ENCODE assay signal across 14 cellular contexts in the genomic region with DNA sequence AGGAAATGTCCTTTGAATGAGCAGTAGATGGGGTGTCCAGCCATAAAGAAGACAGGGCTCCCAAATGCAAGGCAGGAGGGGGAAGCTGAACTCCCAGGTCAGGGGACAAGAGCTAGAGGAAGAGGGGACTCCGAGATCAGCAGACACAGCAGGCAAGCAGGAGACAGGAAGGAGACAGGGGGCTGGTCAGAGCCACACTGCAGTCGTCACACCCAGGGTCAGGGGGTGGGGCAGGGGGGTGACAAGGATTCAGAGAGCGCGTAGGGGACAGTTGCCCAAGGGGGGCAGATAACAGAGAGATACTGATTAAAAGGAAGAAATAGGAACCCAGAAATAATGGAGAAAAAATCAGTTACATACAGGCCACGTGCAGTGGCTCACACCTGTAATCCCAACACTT. TPM values are rescaled to one million over a fixed set of nuclear protein-coding genes. Genes with fewer than 3 reads are reported as not detected.
DNase-seq lines count a peak whose midpoint lies in the region; ATAC-seq and TF ChIP-seq lines count a peak whose summit lies in the region.
"Had no signal": no experiment of that assay in that cellular context is flagged by ENCODE, and none has a peak within 500 bp of the region (broad histone marks: within the 10 kb centered on the region; RNA-seq: fewer than 3 reads in every experiment).

No MANE protein-coding gene starts in this region.

- H3K4me1 Mint-ChIP-seq in WTC11 (peaks cover 19% of the 10 kb centered on the region), endothelial cell (ENCODE audit: unreplicated experiment) (peaks cover 27% of the 10 kb centered on the region), osteocyte (ENCODE audit: unreplicated experiment) (peaks cover 23% of the 10 kb centered on the region)

- ATAC-seq in WTC11 (no peak), HG03565 (IDR thresholded peaks at IDR 0.05; ENCODE audit: unreplicated experiment) (no peak), GM18873 (IDR thresholded peaks at IDR 0.05; ENCODE audit: low FRiP score, unreplicated experiment) (no peak)
- ATAC-seq: CD8-positive, alpha-beta T cell had no signal

- POLR2A ChIA-PET in RWPE1 (lab: Yijun Ruan, JAX; ENCODE audit: low non-redundant PET) = no interaction called here
- POLR2A ChIA-PET in WTC11 (lab: Charles Lee) = interaction anchor here (0.7 kb wide), 1 partner anchor 14 kb away, joined by 3 read pairs; no protein-coding TSS in a partner anchor

- H3K9me3 Mint-ChIP-seq in WTC11 = no peaks in the 10 kb centered on the region
- no peaks in the 10 kb centered on the region for H3K9me3 Mint-ChIP-seq in endothelial cell (ENCODE audit: unreplicated experiment)
- H3K9me3 Mint-ChIP-seq in osteocyte (ENCODE audit: unreplicated experiment) = no peaks in the 10 kb centered on the region
- H3K9me3 Mint-ChIP-seq: CD8-positive, alpha-beta T cell had no signal

- DNase-seq in RWPE1 (ENCODE audit: low spot score) = no peak
- DNase-seq in WTC11 (ENCODE audit: low spot score) = no peak
- DNase-seq in endothelial cell (ENCODE audit: low spot score) = no peak
- DNase-seq in osteocyte (ENCODE audit: extremely low spot score, unreplicated experiment) = no peak
- DNase-seq in NCI-H2196 treated with DMSO at 0.1 percent for 48 hours (lab: John Stamatoyannopoulos, UW; ENCODE audit: unreplicated experiment) = no peak
- DNase-seq: Calu3; CD8-positive, alpha-beta T cell; DMS79 treated with DMSO at 0.1 percent for 48 hours; GF-D8 had no signal

- CTCF ChIA-PET in RWPE1 (lab: Yijun Ruan, JAX) = interaction anchor here (0.7 to 2.3 kb wide), 2 partner anchors 45 to 173 kb away, joined by 3 to 8 read pairs; no protein-coding TSS in a partner anchor
- CTCF ChIA-PET in WTC11 (lab: Charles Lee) = interaction anchor here (1.0 to 2.7 kb wide), 5 partner anchors 9 to 45 kb away, joined by 3 to 10 read pairs (median 7); no protein-coding TSS in a partner anchor

- no peak for TF ChIP-seq CTCF in RWPE1 (conservative IDR thresholded peaks at IDR 0.05; ENCODE audit: low read depth)
- no peak for TF ChIP-seq CTCF in WTC11 (IDR thresholded peaks at IDR 0.05)
- no peak for TF ChIP-seq CTCF in endothelial cell (IDR thresholded peaks at IDR 0.05; ENCODE audit: unreplicated experiment)
- TF ChIP-seq CTCF in osteocyte (IDR thresholded peaks at IDR 0.05) = no peak

- H3K27ac ChIP-seq in RWPE1 = peak overlapping the region; percentile 19; the same call in 1 of the 2 replicates

- H3K27me3 Mint-ChIP-seq in WTC11 (ENCODE audit: low read depth) = no peaks in the 10 kb centered on the region
- peaks cover 6% of the 10 kb centered on the region for H3K27me3 Mint-ChIP-seq in endothelial cell (ENCODE audit: unreplicated experiment)
- H3K27me3 Mint-ChIP-seq in osteocyte (ENCODE audit: unreplicated experiment) = no peaks in the 10 kb centered on the region
- H3K27me3 Mint-ChIP-seq: B cell had no signal

- peaks cover 19% of the 10 kb centered on the region for H3K36me3 Mint-ChIP-seq in WTC11
- peaks cover 22% of the 10 kb centered on the region for H3K36me3 Mint-ChIP-seq in endothelial cell (ENCODE audit: low read depth, unreplicated experiment)
- peaks cover 20% of the 10 kb centered on the region for H3K36me3 Mint-ChIP-seq in osteocyte (ENCODE audit: unreplicated experiment)
- H3K36me3 Mint-ChIP-seq: CD8-positive, alpha-beta T cell had no signal

- H3K4me3 Mint-ChIP-seq in WTC11 (no peak overlapping the region), endothelial cell (ENCODE audit: unreplicated experiment) (peak overlapping the region; percentile 23), osteocyte (ENCODE audit: unreplicated experiment) (no peak overlapping the region)
- H3K4me3 Mint-ChIP-seq: B cell; CD8-positive, alpha-beta T cell had no signal

- H3K27ac Mint-ChIP-seq in WTC11 (peak overlapping the region; percentile 78), endothelial cell (ENCODE audit: unreplicated experiment) (peak overlapping the region; percentile 80), osteocyte (ENCODE audit: unreplicated experiment) (peak overlapping the region; percentile 60)
- H3K27ac Mint-ChIP-seq: B cell; CD8-positive, alpha-beta T cell had no signal

TF ChIP-seq in WTC11, 78 proteins besides CTCF, POLR2A, EP300 and RAD21:
- TF ChIP-seq MAX (CRISPR knock-in tag; IDR thresholded peaks at IDR 0.05) (no peak), TEAD1 (CRISPR knock-in tag; IDR thresholded peaks at IDR 0.05) (no peak), OVOL2 (CRISPR knock-in tag; IDR thresholded peaks at IDR 0.05; ENCODE audit: borderline replicate concordance) (no peak), GRHL2 (CRISPR knock-in tag; IDR thresholded peaks at IDR 0.05; ENCODE audit: insufficient replicate concordance, severe bottlenecking) (no peak), ZNF138 (CRISPR knock-in tag; conservative IDR thresholded peaks at IDR 0.05) (no peak), ESRRA (CRISPR knock-in tag; IDR thresholded peaks at IDR 0.05; ENCODE audit: borderline replicate concordance) (no peak), ZNF671 (CRISPR knock-in tag; IDR thresholded peaks at IDR 0.05) (no peak), ZNF317 (CRISPR knock-in tag; IDR thresholded peaks at IDR 0.05; ENCODE audit: borderline replicate concordance, low read depth) (no peak), ELF4 (CRISPR knock-in tag; IDR thresholded peaks at IDR 0.05; ENCODE audit: low read depth) (no peak), JUN (CRISPR knock-in tag; IDR thresholded peaks at IDR 0.05) (no peak)
- TF ChIP-seq, protein P1, sequence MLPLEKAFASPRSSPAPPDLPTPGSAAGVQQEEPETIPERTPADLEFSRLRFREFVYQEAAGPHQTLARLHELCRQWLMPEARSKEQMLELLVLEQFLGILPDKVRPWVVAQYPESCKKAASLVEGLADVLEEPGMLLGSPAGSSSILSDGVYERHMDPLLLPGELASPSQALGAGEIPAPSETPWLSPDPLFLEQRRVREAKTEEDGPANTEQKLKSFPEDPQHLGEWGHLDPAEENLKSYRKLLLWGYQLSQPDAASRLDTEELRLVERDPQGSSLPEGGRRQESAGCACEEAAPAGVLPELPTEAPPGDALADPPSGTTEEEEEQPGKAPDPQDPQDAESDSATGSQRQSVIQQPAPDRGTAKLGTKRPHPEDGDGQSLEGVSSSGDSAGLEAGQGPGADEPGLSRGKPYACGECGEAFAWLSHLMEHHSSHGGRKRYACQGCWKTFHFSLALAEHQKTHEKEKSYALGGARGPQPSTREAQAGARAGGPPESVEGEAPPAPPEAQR (CRISPR knock-in tag; IDR thresholded peaks at IDR 0.05) = no peak

RNA-seq across cellular contexts. Expression of gene HSD17B14, which starts 3.2 kb away (rescaled TPM):
- total RNA-seq in WTC11 (2021) (11.4 to 18.2 TPM (median 17.0 TPM) in 3 replicates), endothelial cell (ENCODE audit: unreplicated experiment) (65.6 TPM), osteocyte (23.9 and 29.1 TPM in 2 replicates)
- total RNA-seq: H4, HT-29 had no signal

RNA-seq across cellular contexts. Expression of gene BCAT2, which starts 22.2 kb away (rescaled TPM):
- total RNA-seq in WTC11 (2021) (38.7 to 48.5 TPM (median 47.7 TPM) in 3 replicates), endothelial cell (ENCODE audit: unreplicated experiment) (35.0 TPM), osteocyte (48.5 and 50.5 TPM in 2 replicates)

RNA-seq across cellular contexts. Expression of gene PLEKHA4, which starts 35.4 kb away (rescaled TPM):
- total RNA-seq in WTC11 (2021) = 14.8 to 17.7 TPM (median 16.8 TPM) in 3 replicates
- 14.1 TPM for total RNA-seq in endothelial cell (ENCODE audit: unreplicated experiment)
- total RNA-seq in osteocyte = 31.0 and 40.0 TPM in 2 replicates

RNA-seq across cellular contexts. Expression of gene PPP1R15A, which starts 39.2 kb away (rescaled TPM):
- 17.0 to 19.5 TPM (median 17.9 TPM) in 3 replicates for total RNA-seq in WTC11 (2021)
- 65.8 TPM for total RNA-seq in endothelial cell (ENCODE audit: unreplicated experiment)
- total RNA-seq in osteocyte = 96.5 and 118 TPM in 2 replicates
